ENCODE assay signal across 20 cellular contexts in the genomic region with DNA sequence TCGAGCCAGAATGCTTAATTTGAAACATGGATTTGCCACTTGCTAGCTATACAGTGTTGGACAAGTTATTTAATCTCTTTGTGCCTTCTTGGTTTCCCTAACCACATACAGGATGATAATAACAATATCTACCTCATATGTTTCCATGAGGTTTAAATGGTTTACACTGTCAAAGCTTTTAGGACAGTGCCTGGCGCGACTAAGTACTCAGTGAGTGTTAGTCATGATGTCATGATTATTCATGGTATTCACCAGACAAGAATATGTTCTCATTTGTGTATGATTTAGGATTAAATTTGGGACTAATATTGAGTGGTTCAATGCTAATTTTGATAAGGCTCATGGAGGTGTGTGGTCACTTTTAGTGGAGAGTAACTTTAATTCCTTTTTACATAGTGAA.
DNase-seq lines count a peak whose midpoint lies in the region.
"Had no signal": no experiment of that assay in that cellular context is flagged by ENCODE, and none has a peak within 500 bp of the region (broad histone marks: within the 10 kb centered on the region; RNA-seq: fewer than 3 reads in every experiment).

No MANE protein-coding gene starts in this region.

- H3K18ac ChIP-seq in mesenchymal stem cell (ENCODE audit: low read depth in 1 of 2, low read length in 2 of 2), result no peak overlapping the region

- no peaks in the 10 kb centered on the region for H3K9me3 ChIP-seq in mesenchymal stem cell (ENCODE audit: control insufficient read depth, low read length)
- H3K9me3 ChIP-seq: Peyer's patch, SK-N-SH had no signal

- no peak overlapping the region for H4K91ac ChIP-seq in mesenchymal stem cell (ENCODE audit: low read length)

- WGBS in mesenchymal stem cell, result 88% methylated on average over 3 of the region's 3 CpGs

- no peaks in the 10 kb centered on the region for H3K36me3 ChIP-seq in mesenchymal stem cell (ENCODE audit: control insufficient read depth in 1 of 2, insufficient read depth in 2 of 2, low read depth in 1 of 2, low read length in 2 of 2)
- H3K36me3 ChIP-seq: Peyer's patch had no signal

- H3K4me3 ChIP-seq in mesenchymal stem cell (ENCODE audit: insufficient read depth in 1 of 2, low read depth in 1 of 2, low read length in 2 of 2), result no peak overlapping the region
- H3K4me3 ChIP-seq: Peyer's patch had no signal

- H3K27ac ChIP-seq in mesenchymal stem cell (ENCODE audit: low read length, poor library complexity, severe bottlenecking), result no peak overlapping the region
- H3K27ac ChIP-seq: Peyer's patch had no signal

- H2BK5ac ChIP-seq in mesenchymal stem cell (ENCODE audit: low read depth, low read length, poor library complexity, severe bottlenecking), result no peak overlapping the region

- no peak overlapping the region for H3K4me2 ChIP-seq in mesenchymal stem cell (ENCODE audit: low read length, poor library complexity, severe bottlenecking)
- H3K4me2 ChIP-seq: SK-N-SH had no signal

- peak; percentile 8 for DNase-seq in H4 (ENCODE audit: low spot score)
- DNase-seq in M059J (ENCODE audit: low read depth), result peak; percentile 36
- peak; percentile 5 for DNase-seq in amniotic epithelial cell (ENCODE audit: low read depth)
- peak; percentile 7 for DNase-seq in mesenchymal stem cell
- no peak for DNase-seq in SW480 (ENCODE audit: low spot score)
- no peak for DNase-seq in T-helper 1 cell
- DNase-seq in activated T-cell treated with anti-CD3 and anti-CD28 coated beads, Interleukin-2, amount 50 U/mL, for 48 hours, result no peak
- DNase-seq: ACHN; C1 segment of cervical spinal cord; CD8-positive, alpha-beta memory T cell; DMS79 treated with DMSO at 0.1 percent for 48 hours; KG1; NCI-H1048; NCI-H1436 treated with DMSO at 0.1 percent for 48 hours; NCI-H2029; NCI-H2171 treated with DMSO at 0.1 percent for 48 hours; NCI-H446 treated with DMSO at 0.1 percent for 48 hours; Peyer's patch; Right ventricle myocardium superior; SK-N-SH had no signal

- H2AFZ ChIP-seq in mesenchymal stem cell (ENCODE audit: low read depth, low read length), result no peak overlapping the region

- no peak overlapping the region for H3K23ac ChIP-seq in mesenchymal stem cell (ENCODE audit: low read length in 2 of 2)

- H2BK120ac ChIP-seq in mesenchymal stem cell (ENCODE audit: low read depth, low read length), result no peak overlapping the region

- no peaks in the 10 kb centered on the region for H3K4me1 ChIP-seq in mesenchymal stem cell (ENCODE audit: control insufficient read depth, insufficient read depth, low read depth, low read length)
- H3K4me1 ChIP-seq: Peyer's patch had no signal

- no peak overlapping the region for H3K14ac ChIP-seq in mesenchymal stem cell (ENCODE audit: low read length in 2 of 2)

- H3K27me3 ChIP-seq in mesenchymal stem cell (ENCODE audit: control insufficient read depth in 1 of 2, insufficient read depth in 1 of 2, low read length in 2 of 2), result no peaks in the 10 kb centered on the region
- H3K27me3 ChIP-seq: Peyer's patch had no signal

- no peak overlapping the region for H2AK5ac ChIP-seq in mesenchymal stem cell (ENCODE audit: low read length, severe bottlenecking)

- H2BK12ac ChIP-seq in mesenchymal stem cell (ENCODE audit: low read length in 2 of 2), result no peak overlapping the region

- no peak overlapping the region for H2BK15ac ChIP-seq in mesenchymal stem cell (ENCODE audit: low read depth, poor library complexity, severe bottlenecking)

- no peak overlapping the region for H4K8ac ChIP-seq in mesenchymal stem cell (ENCODE audit: low read length)

- no peak overlapping the region for H3K9ac ChIP-seq in mesenchymal stem cell (ENCODE audit: low read length)
- H3K9ac ChIP-seq: SK-N-SH had no signal

- no peak overlapping the region for H3K4ac ChIP-seq in mesenchymal stem cell (ENCODE audit: low read depth in 1 of 2, low read length in 2 of 2)

- no peaks in the 10 kb centered on the region for H3K79me1 ChIP-seq in mesenchymal stem cell (replicated peaks; ENCODE audit: low read length, poor library complexity, severe bottlenecking)

Comparison
In these comparisons a context has a peak if more than half of its experiments do, and no peak if none do; other contexts are left out.
1. DNase-seq: peak in H4 (single experiment), M059J (single experiment), amniotic epithelial cell (single experiment) and mesenchymal stem cell (single experiment); none in SW480 (single experiment), T-helper 1 cell (0 of 5) and activated T-cell treated with anti-CD3 and anti-CD28 coated beads, Interleukin-2, amount 50 U/mL, for 48 hours (0 of 2).